Comparison of ENCODE assay signal across 22 cellular contexts in genomic region chr14:54703082-54703481, GRCh38.
"Had no signal": no experiment of that assay in that cellular context is flagged by ENCODE, and none has a peak within 500 bp of the region (broad histone marks: within the 10 kb centered on the region; RNA-seq: fewer than 3 reads in every experiment).

No MANE protein-coding gene starts in this region.

- H3K36me3 ChIP-seq: transverse colon had no signal

- ATAC-seq: foreskin keratinocyte; left cardiac atrium; mucosa of descending colon; naive thymus-derived CD8-positive, alpha-beta T cell; right cardiac atrium; stimulated activated naive B cell treated with anti-CD40 and anti-IgM and Interleukin-4, amounts not matched to agents 10 μg/mL and 1 μg/mL and 100 μg/mL, for 72 hours; stimulated activated naive CD8-positive, alpha-beta T cell treated with anti-CD3 and anti-CD28 coated beads, Interleukin-15, amount 100 ng/mL, for 72 hours had no signal

- H3K27me3 ChIP-seq: foreskin keratinocyte, hepatocyte, spleen, transverse colon had no signal

- H3K27ac ChIP-seq: coronary artery, foreskin keratinocyte, hepatocyte, spleen, thoracic aorta, transverse colon had no signal

- DNase-seq: effector CD4-positive, alpha-beta T cell; endodermal cell; erythroblast; foreskin keratinocyte; head of caudate nucleus; kidney; left cardiac atrium; mammary epithelial cell; mucosa of descending colon; naive thymus-derived CD8-positive, alpha-beta T cell; posterior cingulate gyrus; right cardiac atrium; spleen; stimulated activated CD4-positive, alpha-beta T cell treated with anti-CD3 and anti-CD28 coated beads, Interleukin-15, amount 100 ng/mL, for 24 hours; stimulated activated CD4-positive, alpha-beta T cell treated with anti-CD3 and anti-CD28 coated beads, Interleukin-2, amount 100 ng/mL, for 24 hours; stimulated activated CD4-positive, alpha-beta T cell treated with anti-CD3 and anti-CD28 coated beads, Interleukin-4, amount 100 ng/mL, for 4 hours; stimulated activated naive B cell treated with anti-CD40 and anti-IgM and Interleukin-4, amounts not matched to agents 10 μg/mL and 1 μg/mL and 100 μg/mL, for 72 hours; stimulated activated naive CD8-positive, alpha-beta T cell treated with anti-CD3 and anti-CD28 coated beads, Interleukin-15, amount 100 ng/mL, for 72 hours; transverse colon had no signal

- H3K9me3 ChIP-seq: mucosa of descending colon, spleen, thoracic aorta, transverse colon had no signal

- H3K4me3 ChIP-seq: coronary artery, hepatocyte, mucosa of descending colon, spleen, thoracic aorta, transverse colon had no signal
